ENCODE assay signal across 30 cellular contexts in the genomic region with DNA sequence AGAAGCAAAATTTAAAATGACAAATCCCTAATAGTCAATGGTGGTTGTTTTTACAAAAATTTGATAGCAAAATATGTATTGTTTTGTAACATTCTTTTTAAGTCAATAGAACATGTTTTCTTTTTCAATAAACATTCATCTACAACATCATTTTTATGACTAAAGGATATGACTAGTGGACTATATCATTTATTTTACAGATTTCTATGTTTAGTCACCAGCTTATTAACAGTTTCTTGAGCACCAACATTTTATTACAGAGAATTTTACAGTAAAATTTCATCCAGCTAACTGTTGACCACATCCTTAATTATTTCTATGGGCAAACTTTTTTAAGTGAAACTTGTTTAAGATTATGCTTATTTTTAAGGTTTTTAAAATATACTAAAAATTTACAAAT.
"Had no signal": no experiment of that assay in that cellular context is flagged by ENCODE, and none has a peak within 500 bp of the region (broad histone marks: within the 10 kb centered on the region; RNA-seq: fewer than 3 reads in every experiment).

No MANE protein-coding gene starts in this region.

- H3K27me3 ChIP-seq: ascending aorta, cardiac muscle cell, colonic mucosa, stomach, suprapubic skin, tibial artery, upper lobe of right lung had no signal

- ATAC-seq: left cardiac atrium; left ventricle myocardium superior; right cardiac atrium; stimulated activated memory B cell treated with anti-CD40 and anti-IgM and Interleukin-4, amounts not matched to agents 10 μg/mL and 1 μg/mL and 100 μg/mL, for 72 hours; upper lobe of right lung; WTC11 had no signal

- H3K9me3 ChIP-seq: ascending aorta, colonic mucosa, suprapubic skin, tibial artery, upper lobe of right lung had no signal

- H3K4me3 ChIP-seq: ascending aorta, cardiac muscle cell, colonic mucosa, stomach, suprapubic skin, tibial artery, upper lobe of right lung had no signal

- FAIRE-seq: keratinocyte had no signal

- H3K27ac ChIP-seq: ascending aorta, cardiac muscle cell, colonic mucosa, stomach, suprapubic skin, tibial artery, upper lobe of right lung had no signal

- H3K4me1 ChIP-seq: ascending aorta, colonic mucosa, stomach, suprapubic skin, tibial artery, upper lobe of right lung had no signal

- DNase-seq: activated CD4-positive, alpha-beta memory T cell treated with anti-CD3 and anti-CD28 coated beads, Interleukin-2, amount 10 ng/mL, durations not matched to agents 7 days and 5 days; activated CD4-positive, alpha-beta T cell treated with anti-CD3 and anti-CD28 coated beads for 1 hour; activated CD4-positive, alpha-beta T cell treated with anti-CD3 and anti-CD28 coated beads, Interleukin-2, amount 10 ng/mL, durations not matched to agents 7 days and 5 days; activated CD8-positive, alpha-beta memory T cell treated with anti-CD3 and anti-CD28 coated beads, Interleukin-2, amount 50 U/mL, for 48 hours; activated gamma-delta T cell; activated naive CD4-positive, alpha-beta T cell treated with anti-CD3 and anti-CD28 coated beads, Interleukin-2, amount 10 ng/mL, durations not matched to agents 7 days and 5 days; activated naive CD8-positive, alpha-beta T cell treated with anti-CD3 and anti-CD28 coated beads, Interleukin-2, amount 10 ng/mL, durations not matched to agents 7 days and 5 days; activated T-cell treated with anti-CD3 and anti-CD28 coated beads, Interleukin-2, amount 50 U/mL, for 24 hours; cerebellar nuclear complex; colonic mucosa; effector memory CD4-positive, alpha-beta T cell; erythroblast; head of caudate nucleus; hippocampal formation; left cardiac atrium; left ventricle myocardium superior; posterior cingulate gyrus; right cardiac atrium; stimulated activated CD4-positive, alpha-beta T cell treated with anti-CD3 and anti-CD28 coated beads, Interleukin-12 subunit alpha, Interleukin-12 subunit beta, amount 100 ng/mL, for 4 hours; stimulated activated CD4-positive, alpha-beta T cell treated with anti-CD3 and anti-CD28 coated beads, Interleukin-4, amount 100 ng/mL, for 4 hours; stimulated activated CD8-positive, alpha-beta memory T cell treated with anti-CD3 and anti-CD28 coated beads, Interleukin-4, amount 100 ng/mL, for 48 hours; stomach; tibial artery; upper lobe of right lung had no signal

- H3K36me3 ChIP-seq: ascending aorta, cardiac muscle cell, colonic mucosa, stomach, suprapubic skin, tibial artery, upper lobe of right lung had no signal
